ENCODE assay signal across 11 cellular contexts in the genomic region with DNA sequence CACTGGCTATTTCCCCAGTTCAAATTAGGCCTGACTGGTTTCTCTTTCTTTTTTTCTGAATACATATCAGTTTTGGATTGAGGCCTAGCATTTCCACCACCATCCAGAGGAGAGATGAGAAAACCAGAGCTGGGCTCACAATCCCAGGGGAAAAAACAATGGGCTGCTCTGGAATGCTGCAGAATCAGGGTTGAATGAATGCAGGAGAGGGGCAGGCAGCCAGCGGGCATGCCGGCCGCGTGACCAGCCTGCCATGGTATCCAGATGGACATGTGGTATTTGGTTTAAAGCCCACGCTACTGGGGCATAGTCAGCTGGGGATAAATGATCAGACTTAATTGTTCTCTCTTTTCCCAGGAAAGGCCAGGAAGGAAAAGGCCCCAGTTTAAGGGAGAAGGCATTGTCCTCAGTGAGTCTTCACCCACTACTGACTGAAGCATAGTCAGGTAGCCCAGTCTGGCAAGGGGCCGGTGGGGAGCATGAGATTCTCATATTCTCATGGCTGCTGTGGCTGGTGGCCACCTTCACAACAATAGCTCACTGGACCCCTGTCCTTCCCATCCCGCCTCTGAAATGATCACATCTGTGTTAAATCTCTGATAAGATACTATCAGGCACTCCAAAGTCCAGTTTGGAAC. TPM values are rescaled to one million over a fixed set of nuclear protein-coding genes. Genes with fewer than 3 reads are reported as not detected.
DNase-seq lines count a peak whose midpoint lies in the region; ATAC-seq and TF ChIP-seq lines count a peak whose summit lies in the region.
"Had no signal": no experiment of that assay in that cellular context is flagged by ENCODE, and none has a peak within 500 bp of the region (broad histone marks: within the 10 kb centered on the region; RNA-seq: fewer than 3 reads in every experiment).

No MANE protein-coding gene starts in this region.

- peak overlapping the region; percentile 94 for H2AFZ ChIP-seq in OCI-LY3 (ENCODE audit: low read depth, low read length)

- H3K9ac ChIP-seq in OCI-LY3 (ENCODE audit: low read length): no peak overlapping the region

- no peak for ATAC-seq in activated naive CD8-positive, alpha-beta T cell treated with anti-CD3 and anti-CD28 coated beads, Interleukin-2, amount 50 U/mL, for 24 hours
- ATAC-seq in stimulated activated naive CD8-positive, alpha-beta T cell treated with anti-CD3 and anti-CD28 coated beads, Interleukin-15, amount 100 ng/mL, for 72 hours: no peak
- no peak for ATAC-seq in HG02973 (IDR thresholded peaks at IDR 0.05; ENCODE audit: unreplicated experiment)

- no peaks in the 10 kb centered on the region for H4K20me1 ChIP-seq in OCI-LY3 (ENCODE audit: insufficient read depth, low read length)

- no peaks in the 10 kb centered on the region for H3K27me3 Mint-ChIP-seq in activated naive CD8-positive, alpha-beta T cell
- no peaks in the 10 kb centered on the region for H3K27me3 Mint-ChIP-seq in activated naive CD8-positive, alpha-beta T cell treated with anti-CD3 and anti-CD28 coated beads, Interleukin-2, amount 50 U/mL, for 24 hours
- no peaks in the 10 kb centered on the region for H3K27me3 Mint-ChIP-seq in endothelial cell (ENCODE audit: unreplicated experiment)
- H3K27me3 Mint-ChIP-seq in stimulated activated naive CD8-positive, alpha-beta T cell treated with anti-CD3 and anti-CD28 coated beads, Interleukin-15, amount 100 ng/mL, for 72 hours: no peaks in the 10 kb centered on the region

- no peaks in the 10 kb centered on the region for H3K79me2 ChIP-seq in OCI-LY3 (ENCODE audit: low read length)

- no peaks in the 10 kb centered on the region for H3K9me3 Mint-ChIP-seq in activated naive CD8-positive, alpha-beta T cell (ENCODE audit: low read depth)
- no peaks in the 10 kb centered on the region for H3K9me3 Mint-ChIP-seq in activated naive CD8-positive, alpha-beta T cell treated with anti-CD3 and anti-CD28 coated beads, Interleukin-2, amount 50 U/mL, for 24 hours
- H3K9me3 Mint-ChIP-seq in endothelial cell (ENCODE audit: unreplicated experiment): no peaks in the 10 kb centered on the region
- H3K9me3 Mint-ChIP-seq in stimulated activated naive CD8-positive, alpha-beta T cell treated with anti-CD3 and anti-CD28 coated beads, Interleukin-15, amount 100 ng/mL, for 72 hours: no peaks in the 10 kb centered on the region

- H3K9me3 ChIP-seq in OCI-LY3 (ENCODE audit: insufficient read depth, low read length): no peaks in the 10 kb centered on the region

- H3K4me1 ChIP-seq in OCI-LY3 (ENCODE audit: low read length): peaks cover 4% of the 10 kb centered on the region; the same call in 1 of the 2 replicates

- peaks cover 42% of the 10 kb centered on the region for H3K4me1 Mint-ChIP-seq in activated naive CD8-positive, alpha-beta T cell (ENCODE audit: low read depth)
- H3K4me1 Mint-ChIP-seq in activated naive CD8-positive, alpha-beta T cell treated with anti-CD3 and anti-CD28 coated beads, Interleukin-2, amount 50 U/mL, for 24 hours: peaks cover 27% of the 10 kb centered on the region
- peaks cover 20% of the 10 kb centered on the region for H3K4me1 Mint-ChIP-seq in endothelial cell (ENCODE audit: unreplicated experiment)
- peaks cover 40% of the 10 kb centered on the region for H3K4me1 Mint-ChIP-seq in stimulated activated naive CD8-positive, alpha-beta T cell treated with anti-CD3 and anti-CD28 coated beads, Interleukin-15, amount 100 ng/mL, for 72 hours

- no peaks in the 10 kb centered on the region for H3K36me3 ChIP-seq in OCI-LY3 (replicated peaks; ENCODE audit: low read depth, low read length)

- no peak overlapping the region for H3K4me2 ChIP-seq in OCI-LY3 (ENCODE audit: low read length)

- H3K27me3 ChIP-seq in OCI-LY3 (ENCODE audit: low read depth, low read length): peaks cover 3% of the 10 kb centered on the region; the same call in 1 of the 2 replicates

- TF ChIP-seq CTCF in OCI-LY3 (IDR thresholded peaks at IDR 0.05; ENCODE audit: low read depth, low read length) (no peak), endothelial cell (IDR thresholded peaks at IDR 0.05; ENCODE audit: unreplicated experiment) (no peak)

- peaks cover 2% of the 10 kb centered on the region for H3K36me3 Mint-ChIP-seq in activated naive CD8-positive, alpha-beta T cell
- no peaks in the 10 kb centered on the region for H3K36me3 Mint-ChIP-seq in activated naive CD8-positive, alpha-beta T cell treated with anti-CD3 and anti-CD28 coated beads, Interleukin-2, amount 50 U/mL, for 24 hours (ENCODE audit: low read depth)
- H3K36me3 Mint-ChIP-seq in endothelial cell (ENCODE audit: low read depth, unreplicated experiment): no peaks in the 10 kb centered on the region

- no peak overlapping the region for H3K4me3 Mint-ChIP-seq in activated naive CD8-positive, alpha-beta T cell
- H3K4me3 Mint-ChIP-seq in activated naive CD8-positive, alpha-beta T cell treated with anti-CD3 and anti-CD28 coated beads, Interleukin-2, amount 50 U/mL, for 24 hours: no peak overlapping the region
- no peak overlapping the region for H3K4me3 Mint-ChIP-seq in endothelial cell (ENCODE audit: unreplicated experiment)
- H3K4me3 Mint-ChIP-seq in stimulated activated naive CD8-positive, alpha-beta T cell treated with anti-CD3 and anti-CD28 coated beads, Interleukin-15, amount 100 ng/mL, for 72 hours: peak overlapping the region in 1 of 2 donors; percentile 16

- peak overlapping the region; percentile 97 for H3K27ac Mint-ChIP-seq in activated naive CD8-positive, alpha-beta T cell
- no peak overlapping the region for H3K27ac Mint-ChIP-seq in activated naive CD8-positive, alpha-beta T cell treated with anti-CD3 and anti-CD28 coated beads, Interleukin-2, amount 50 U/mL, for 24 hours
- peak overlapping the region; percentile 64 for H3K27ac Mint-ChIP-seq in endothelial cell (ENCODE audit: unreplicated experiment)
- H3K27ac Mint-ChIP-seq in stimulated activated naive CD8-positive, alpha-beta T cell treated with anti-CD3 and anti-CD28 coated beads, Interleukin-15, amount 100 ng/mL, for 72 hours: peak overlapping the region; percentile 92 to 95

- H3K27ac ChIP-seq in OCI-LY3 (ENCODE audit: low read length): no peak overlapping the region

- no peak overlapping the region for H3K4me3 ChIP-seq in OCI-LY3 (ENCODE audit: low read length)

- no peak for DNase-seq in activated naive CD8-positive, alpha-beta T cell treated with anti-CD3 and anti-CD28 coated beads, Interleukin-2, amount 50 U/mL, for 24 hours
- DNase-seq in endothelial cell (ENCODE audit: low spot score) (no peak), NCI-H2107 treated with DMSO at 0.1 percent for 48 hours (lab: John Stamatoyannopoulos, UW; ENCODE audit: unreplicated experiment) (no peak), NCI-H82 treated with DMSO at 0.1 percent for 48 hours (lab: John Stamatoyannopoulos, UW; ENCODE audit: unreplicated experiment) (no peak)
- no peak for DNase-seq in stimulated activated naive CD8-positive, alpha-beta T cell treated with anti-CD3 and anti-CD28 coated beads, Interleukin-15, amount 100 ng/mL, for 72 hours
- DNase-seq: stimulated activated CD4-positive, alpha-beta T cell treated with anti-CD3 and anti-CD28 coated beads, Interleukin-4, amount 100 ng/mL, for 1 hour; stimulated activated naive CD4-positive, alpha-beta T cell treated with Interleukin-2 at 50 U/mL for 16 hours; T-helper 9 cell had no signal

RNA-seq across cellular contexts. Expression of a gene that starts 38.7 kb away (rescaled TPM):
- 21.4 TPM for total RNA-seq in endothelial cell (ENCODE audit: unreplicated experiment)
